Comparison of ENCODE assay signal across 16 cellular contexts in genomic region chr14:86723254-86723624, GRCh38.
A peak's percentile ranks its signal among the peaks of the same experiment; 100 is the strongest.
DNase-seq lines count a peak whose midpoint lies in the region; ATAC-seq and TF ChIP-seq lines count a peak whose summit lies in the region.
"Had no signal": no experiment of that assay in that cellular context is flagged by ENCODE, and none has a peak within 500 bp of the region (broad histone marks: within the 10 kb centered on the region; RNA-seq: fewer than 3 reads in every experiment).

No MANE protein-coding gene starts in this region.

- H4K5ac ChIP-seq in H9 (ENCODE audit: insufficient read length, low read depth, low read length), result no peak overlapping the region

- H3K36me3 Mint-ChIP-seq in endodermal cell (ENCODE audit: low read depth) (no peaks in the 10 kb centered on the region), H9 (ENCODE audit: insufficient read depth in 1 of 3, low read depth in 3 of 3) (no peaks in the 10 kb centered on the region)
- H3K36me3 Mint-ChIP-seq: CD14-positive monocyte; CD8-positive, alpha-beta T cell had no signal

- H3K4me3 ChIP-seq in endodermal cell (ENCODE audit: low read length), result peak overlapping the region; percentile 37
- no peak overlapping the region for H3K4me3 ChIP-seq in mesenchymal stem cell (ENCODE audit: insufficient read depth in 1 of 2, low read depth in 1 of 2, low read length in 2 of 2)
- H3K4me3 ChIP-seq in hepatocyte, result no peak overlapping the region
- H3K4me3 ChIP-seq: GM12878, GM23338 had no signal

- TF ChIP-seq CTCF in endodermal cell (conservative IDR thresholded peaks at IDR 0.05) (no peak), H9 (conservative IDR thresholded peaks at IDR 0.05) (no peak), hepatocyte (IDR thresholded peaks at IDR 0.05; ENCODE audit: poor library complexity) (no peak)

- no peak overlapping the region for H2BK120ac ChIP-seq in mesenchymal stem cell (ENCODE audit: low read depth, low read length)
- H2BK120ac ChIP-seq in H9 (ENCODE audit: low read depth, low read length, poor library complexity, severe bottlenecking), result no peak overlapping the region

- H2AK5ac ChIP-seq in mesenchymal stem cell (ENCODE audit: low read length, severe bottlenecking) (no peak overlapping the region), H9 (ENCODE audit: insufficient read length, low read length) (no peak overlapping the region)

- no peak overlapping the region for H3T11ph ChIP-seq in H9 (ENCODE audit: low read length)

- peak; percentile 54 for DNase-seq in DMS53 (lab: John Stamatoyannopoulos, UW)
- no peak for DNase-seq in endodermal cell
- DNase-seq in kidney glomerular epithelial cell (lab: John Stamatoyannopoulos, UW), result peak; percentile 32
- no peak for DNase-seq in mesenchymal stem cell
- DNase-seq in SHP77 treated with DMSO at 0.1 percent for 48 hours (lab: John Stamatoyannopoulos, UW), result no peak
- no peak for DNase-seq in H9
- no peak for DNase-seq in hepatocyte (ENCODE audit: low spot score)
- DNase-seq: CD8-positive, alpha-beta T cell; COR-L47; DMS153; H7 had no signal

- H3K9me2 ChIP-seq in hepatocyte (replicated peaks; ENCODE audit: insufficient read depth), result no peaks in the 10 kb centered on the region

- no peaks in the 10 kb centered on the region for H3K23me2 ChIP-seq in H9 (ENCODE audit: insufficient read length, low read depth, low read length, poor library complexity, severe bottlenecking)

- H3K4ac ChIP-seq in mesenchymal stem cell (ENCODE audit: low read depth in 1 of 2, low read length in 2 of 2), result no peak overlapping the region
- no peak overlapping the region for H3K4ac ChIP-seq in H9 (ENCODE audit: low read depth, low read length)

- no peak overlapping the region for H3K27ac ChIP-seq in endodermal cell (ENCODE audit: low read depth, low read length)
- peak overlapping the region; percentile 52 for H3K27ac ChIP-seq in mesenchymal stem cell (ENCODE audit: low read length, poor library complexity, severe bottlenecking)
- no peak overlapping the region for H3K27ac ChIP-seq in H9 (ENCODE audit: insufficient read length, low read depth, low read length)
- H3K27ac ChIP-seq in hepatocyte, result no peak overlapping the region
- H3K27ac ChIP-seq: 22Rv1 had no signal

- H3K23ac ChIP-seq in mesenchymal stem cell (ENCODE audit: low read length in 2 of 2) (no peak overlapping the region), H9 (ENCODE audit: insufficient read length, low read depth, low read length) (no peak overlapping the region)

- no peak overlapping the region for H4K8ac ChIP-seq in mesenchymal stem cell (ENCODE audit: low read length)
- no peak overlapping the region for H4K8ac ChIP-seq in H9 (replicated peaks; ENCODE audit: insufficient read length, low read depth, low read length)

- H3K27me3 ChIP-seq in endodermal cell (ENCODE audit: control insufficient read depth, insufficient read depth, low read length, poor library complexity, severe bottlenecking) (no peaks in the 10 kb centered on the region), mesenchymal stem cell (ENCODE audit: control insufficient read depth in 1 of 2, insufficient read depth in 1 of 2, low read length in 2 of 2) (no peaks in the 10 kb centered on the region), H9 (ENCODE audit: insufficient read depth, low read length) (no peaks in the 10 kb centered on the region), hepatocyte (no peaks in the 10 kb centered on the region)

- H3K14ac ChIP-seq in mesenchymal stem cell (ENCODE audit: low read length in 2 of 2), result no peak overlapping the region
- no peak overlapping the region for H3K14ac ChIP-seq in H9 (ENCODE audit: insufficient read depth, low read length)

- no peak overlapping the region for H2AFZ ChIP-seq in mesenchymal stem cell (ENCODE audit: low read depth, low read length)
- no peak overlapping the region for H2AFZ ChIP-seq in H9 (ENCODE audit: low read length)
- H2AFZ ChIP-seq in hepatocyte, result no peak overlapping the region
- H2AFZ ChIP-seq: GM23338 had no signal

- ATAC-seq in GM18861 (IDR thresholded peaks at IDR 0.05; ENCODE audit: unreplicated experiment), result no peak
- ATAC-seq: CD8-positive, alpha-beta T cell; GM12878; GM23338 had no signal

- H3K18ac ChIP-seq in mesenchymal stem cell (ENCODE audit: low read depth in 1 of 2, low read length in 2 of 2) (no peak overlapping the region), H9 (ENCODE audit: insufficient read length, low read depth, low read length) (no peak overlapping the region)

- peak overlapping the region; percentile 19 for H3K4me3 Mint-ChIP-seq in endodermal cell
- H3K4me3 Mint-ChIP-seq in H9, result no peak overlapping the region
- H3K4me3 Mint-ChIP-seq: CD14-positive monocyte; CD8-positive, alpha-beta T cell; GM23338 had no signal

- H4K91ac ChIP-seq in mesenchymal stem cell (ENCODE audit: low read length) (no peak overlapping the region), H9 (ENCODE audit: insufficient read length, low read depth, low read length) (no peak overlapping the region)

- H4K20me1 ChIP-seq in H9 (ENCODE audit: control insufficient read depth, insufficient read depth, insufficient read length) (no peaks in the 10 kb centered on the region), hepatocyte (ENCODE audit: insufficient read depth, poor library complexity, severe bottlenecking) (no peaks in the 10 kb centered on the region)

- H3K27ac Mint-ChIP-seq in endodermal cell (no peak overlapping the region), H9 (peak overlapping the region in 1 of 3 experiments; percentile 68; a peak in 1 of 7 replicates)
- H3K27ac Mint-ChIP-seq: CD14-positive monocyte; CD8-positive, alpha-beta T cell; GM23338 had no signal

- H3K9me3 ChIP-seq in endodermal cell (ENCODE audit: control insufficient read depth, low read length) (peaks cover 18% of the 10 kb centered on the region), mesenchymal stem cell (ENCODE audit: control insufficient read depth, low read length) (no peaks in the 10 kb centered on the region), H9 (ENCODE audit: control insufficient read depth, low read depth, low read length) (no peaks in the 10 kb centered on the region), hepatocyte (ENCODE audit: low read depth) (no peaks in the 10 kb centered on the region)

- no peak overlapping the region for H2BK5ac ChIP-seq in mesenchymal stem cell (ENCODE audit: low read depth, low read length, poor library complexity, severe bottlenecking)
- no peak overlapping the region for H2BK5ac ChIP-seq in H9 (ENCODE audit: insufficient read length, low read length)

- H3K27me3 Mint-ChIP-seq in endodermal cell (ENCODE audit: insufficient read depth), result no peaks in the 10 kb centered on the region
- H3K27me3 Mint-ChIP-seq in H9 (ENCODE audit: low read depth), result no peaks in the 10 kb centered on the region

- H3K4me1 ChIP-seq in endodermal cell (ENCODE audit: control insufficient read depth, insufficient read depth, low read length) (peaks cover 10% of the 10 kb centered on the region), mesenchymal stem cell (ENCODE audit: control insufficient read depth, insufficient read depth, low read depth, low read length) (no peaks in the 10 kb centered on the region), H9 (ENCODE audit: insufficient read depth, low read length) (no peaks in the 10 kb centered on the region), hepatocyte (ENCODE audit: insufficient read depth) (peaks cover 4% of the 10 kb centered on the region)

- H3K4me2 ChIP-seq in mesenchymal stem cell (ENCODE audit: low read length, poor library complexity, severe bottlenecking), result no peak overlapping the region
- H3K4me2 ChIP-seq in H9 (ENCODE audit: insufficient read depth, insufficient read length, low read length), result no peak overlapping the region
- H3K4me2 ChIP-seq in hepatocyte, result no peak overlapping the region
- H3K4me2 ChIP-seq: GM23338 had no signal

- no peak overlapping the region for H3K56ac ChIP-seq in H9 (ENCODE audit: insufficient read length, low read depth, low read length)

- H3K79me1 ChIP-seq in mesenchymal stem cell (replicated peaks; ENCODE audit: low read length, poor library complexity, severe bottlenecking) (no peaks in the 10 kb centered on the region), H9 (ENCODE audit: insufficient read depth, low read depth, low read length, poor library complexity, severe bottlenecking) (no peaks in the 10 kb centered on the region)

- H3K36me3 ChIP-seq in endodermal cell (ENCODE audit: control insufficient read depth, insufficient read depth, low read length) (no peaks in the 10 kb centered on the region), mesenchymal stem cell (ENCODE audit: control insufficient read depth in 1 of 2, insufficient read depth in 2 of 2, low read depth in 1 of 2, low read length in 2 of 2) (no peaks in the 10 kb centered on the region), hepatocyte (replicated peaks; ENCODE audit: insufficient read depth, low read depth) (no peaks in the 10 kb centered on the region)

- H2BK15ac ChIP-seq in mesenchymal stem cell (ENCODE audit: low read depth, poor library complexity, severe bottlenecking) (no peak overlapping the region), H9 (ENCODE audit: low read depth, low read length) (no peak overlapping the region)

- H2BK12ac ChIP-seq in mesenchymal stem cell (ENCODE audit: low read length in 2 of 2) (no peak overlapping the region), H9 (ENCODE audit: insufficient read length, low read depth, low read length) (no peak overlapping the region)

- no peaks in the 10 kb centered on the region for H3K79me2 ChIP-seq in H9 (ENCODE audit: insufficient read depth, low read length)
- no peaks in the 10 kb centered on the region for H3K79me2 ChIP-seq in hepatocyte

- H2BK20ac ChIP-seq in H9 (ENCODE audit: low read depth, low read length, poor library complexity, severe bottlenecking), result no peak overlapping the region

- H3K9ac ChIP-seq in endodermal cell (ENCODE audit: extremely low read depth, low read length, poor library complexity, severe bottlenecking) (no peak overlapping the region), mesenchymal stem cell (ENCODE audit: low read length) (no peak overlapping the region), H9 (ENCODE audit: extremely low read depth, insufficient read length, low read length) (no peak overlapping the region)

- H3K4me1 Mint-ChIP-seq in endodermal cell (peaks cover 42% of the 10 kb centered on the region), H9 (no peaks in the 10 kb centered on the region)
- H3K4me1 Mint-ChIP-seq: CD14-positive monocyte had no signal

- H3K9me3 Mint-ChIP-seq in endodermal cell (peaks cover 5% of the 10 kb centered on the region), H9 (no peaks in the 10 kb centered on the region; a peak in 1 of 5 replicates)
- H3K9me3 Mint-ChIP-seq: GM23338 had no signal

Comparison
In these comparisons a context has a peak if more than half of its experiments do, and no peak if none do; other contexts are left out.
1. DNase-seq: peak in DMS53 (single experiment) and kidney glomerular epithelial cell (single experiment); none in endodermal cell (single experiment), mesenchymal stem cell (single experiment), SHP77 treated with DMSO at 0.1 percent for 48 hours (single experiment), H9 (single experiment) and hepatocyte (single experiment).